Comparison of ENCODE assay signal across 17 cellular contexts in the genomic region with DNA sequence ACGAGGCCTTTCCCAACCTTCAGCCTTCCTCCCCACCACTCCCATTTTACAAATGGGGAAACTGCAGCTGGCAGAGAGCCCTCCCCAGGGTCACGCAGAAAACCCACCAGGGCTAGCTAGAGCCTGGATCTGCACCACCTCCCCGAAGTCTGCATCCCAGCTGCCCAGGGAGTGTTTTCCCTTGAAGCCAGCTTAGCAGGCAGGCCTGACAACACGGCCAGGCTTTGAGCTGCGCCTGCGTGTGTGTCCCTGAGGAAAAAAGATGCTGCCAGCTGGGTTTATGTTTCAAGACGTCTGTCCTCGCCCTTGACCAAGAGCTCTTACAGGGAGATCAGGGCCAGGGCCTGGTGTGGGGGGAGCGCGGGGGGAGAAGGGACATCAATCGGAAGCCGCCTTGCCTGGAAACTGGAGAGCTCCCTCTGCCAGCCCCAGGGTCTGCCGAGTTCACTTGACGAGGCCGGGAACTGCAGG. TPM values are rescaled to one million over a fixed set of nuclear protein-coding genes. Genes with fewer than 3 reads are reported as not detected.
DNase-seq lines count a peak whose midpoint lies in the region; ATAC-seq and TF ChIP-seq lines count a peak whose summit lies in the region.
"Had no signal": no experiment of that assay in that cellular context is flagged by ENCODE, and none has a peak within 500 bp of the region (broad histone marks: within the 10 kb centered on the region; RNA-seq: fewer than 3 reads in every experiment).

No MANE protein-coding gene starts in this region.

- no peaks in the 10 kb centered on the region for H3K9me2 ChIP-seq in GM23248 (ENCODE audit: insufficient read depth)

- BruUV-seq in mammary epithelial cell (replicated peaks; lab: Mats Ljungman, UMichigan): no TSS peak

- H3F3A ChIP-seq in GM23248 (ENCODE audit: insufficient read depth): no peaks in the 10 kb centered on the region

- intact Hi-C loops in mammary epithelial cell (cut with micrococcal nuclease): no loop called here
- intact Hi-C loops in psoas muscle (cut with DNase I): no loop called here
- intact Hi-C loops in transverse colon (cut with DNase I; ENCODE audit: low total_unique reads): no loop called here

- no peak overlapping the region for H3K27ac ChIP-seq in GM23248
- H3K27ac ChIP-seq in mammary epithelial cell (ENCODE audit: insufficient read depth, low read depth, low read length): no peak overlapping the region
- peak overlapping the region; percentile 88 for H3K27ac ChIP-seq in psoas muscle
- no peak overlapping the region for H3K27ac ChIP-seq in transverse colon
- H3K27ac ChIP-seq: C4-2B, KMS-11 had no signal

- H3K9me3 ChIP-seq in GM23248 (ENCODE audit: low read depth): no peaks in the 10 kb centered on the region
- H3K9me3 ChIP-seq in mammary epithelial cell (replicated peaks; ENCODE audit: insufficient read depth, low read length): no peaks in the 10 kb centered on the region
- H3K9me3 ChIP-seq in psoas muscle: no peaks in the 10 kb centered on the region
- no peaks in the 10 kb centered on the region for H3K9me3 ChIP-seq in transverse colon

- H3K79me2 ChIP-seq in GM23248 (ENCODE audit: insufficient read depth) (no peaks in the 10 kb centered on the region), mammary epithelial cell (ENCODE audit: insufficient read depth, low read length) (no peaks in the 10 kb centered on the region)

- H2AFZ ChIP-seq in GM23248 (no peak overlapping the region), mammary epithelial cell (ENCODE audit: low read depth, low read length) (peak overlapping the region; percentile 26)

- ATAC-seq in psoas muscle (peak; percentile 88 to 95 (median 90)), GM18868 (IDR thresholded peaks at IDR 0.05; ENCODE audit: unreplicated experiment) (no peak), HG03521 (IDR thresholded peaks at IDR 0.05; ENCODE audit: unreplicated experiment) (no peak)
- ATAC-seq: natural killer cell had no signal

- H3K4me2 ChIP-seq in GM23248 (ENCODE audit: unreplicated experiment) (no peak overlapping the region), mammary epithelial cell (ENCODE audit: insufficient read depth, low read depth, low read length) (no peak overlapping the region)
- H3K4me2 ChIP-seq: KMS-11 had no signal

- no peak overlapping the region for H3K4me3 ChIP-seq in GM23248
- H3K4me3 ChIP-seq in mammary epithelial cell (replicated peaks in 1 of 3; ENCODE audit: insufficient read depth in 1 of 3, low read depth in 2 of 3, low read length in 3 of 3): no peak overlapping the region
- H3K4me3 ChIP-seq in psoas muscle: no peak overlapping the region
- no peak overlapping the region for H3K4me3 ChIP-seq in transverse colon

- in situ Hi-C loops in GM23248 (cut with MboI): no loop called here
- in situ Hi-C loops in mammary epithelial cell (cut with MboI; ENCODE audit: low sequenced_read_pairs in 2 of 2): no loop called here
- in situ Hi-C loops in transverse colon (cut with MboI; ENCODE audit: low pct_ligation_motif_present in 1 of 4, low pct_unique_long_range_greater_than_20kb in 1 of 4, low sequenced_read_pairs in 3 of 4): no loop called here

- peak; percentile 16 for DNase-seq in GM23248
- DNase-seq in mammary epithelial cell: no peak
- peak; percentile 60 for DNase-seq in hepatic stellate cell (ENCODE audit: low spot score)
- DNase-seq in psoas muscle: peak; percentile 86 to 91
- no peak for DNase-seq in NCI-H146 treated with DMSO at 0.1 percent for 48 hours (lab: John Stamatoyannopoulos, UW; ENCODE audit: unreplicated experiment)
- DNase-seq in transverse colon: no peak
- DNase-seq: activated CD4-positive, alpha-beta T cell treated with anti-CD3 and anti-CD28 coated beads, Interleukin-2, amount 50 U/mL, for 48 hours; activated naive CD4-positive, alpha-beta T cell treated with anti-CD3 and anti-CD28 coated beads, Interleukin-2, amount 50 U/mL, for 16 hours; HCEC 1CT; natural killer cell; NCI-H526 treated with DMSO at 0.1 percent for 48 hours; stimulated activated CD4-positive, alpha-beta T cell treated with anti-CD3 and anti-CD28 coated beads, Interleukin-4, amount 100 ng/mL, for 1 hour had no signal

- dilution Hi-C loops in mammary epithelial cell (cut with HindIII; ENCODE audit: low sequenced_read_pairs): no loop called here

- TF ChIP-seq CTCF in mammary epithelial cell (conservative IDR thresholded peaks at IDR 0.05 in 1 of 2, IDR thresholded peaks at IDR 0.05 in 1 of 2; ENCODE audit: extremely low read depth in 1 of 2, insufficient read depth in 1 of 2, low read depth in 1 of 2, low read length in 2 of 2) (no peak), psoas muscle (IDR thresholded peaks at IDR 0.05) (no peak), transverse colon (IDR thresholded peaks at IDR 0.05) (no peak)

- H3K4me1 ChIP-seq in GM23248 (ENCODE audit: insufficient read depth): no peaks in the 10 kb centered on the region
- no peaks in the 10 kb centered on the region for H3K4me1 ChIP-seq in mammary epithelial cell (ENCODE audit: insufficient read depth, low read length)
- peaks cover 21% of the 10 kb centered on the region for H3K4me1 ChIP-seq in psoas muscle
- H3K4me1 ChIP-seq in transverse colon: peaks cover 0 to 5% (median 2%) of the 10 kb centered on the region in 4 donors

- H3K27me3 ChIP-seq in GM23248 (replicated peaks; ENCODE audit: insufficient read depth) (no peaks in the 10 kb centered on the region), mammary epithelial cell (ENCODE audit: insufficient read depth, low read length) (no peaks in the 10 kb centered on the region), psoas muscle (ENCODE audit: insufficient read depth in 3 of 3, low read length in 2 of 3) (no peaks in the 10 kb centered on the region), transverse colon (no peaks in the 10 kb centered on the region)

- WGBS in GM23248 (ENCODE audit: low coverage in 1 of 2, low lambda C conversion rate in 2 of 2, missing lambda C conversion rate in 2 of 2), 2 experiments: 39 to 42% methylated on average over 15 of the region's 15 CpGs
- WGBS in mammary epithelial cell (ENCODE audit: low coverage, missing lambda C conversion rate): 26% methylated on average over 13 of the region's 15 CpGs
- WGBS in psoas muscle, 3 donors: 13 to 22% (median 16%) methylated on average over 15 of the region's 15 CpGs
- 60 to 64% methylated on average over 1 to 15 of the region's 15 CpGs for WGBS in transverse colon (ENCODE audit: low coverage in 1 of 2), 2 donors

- H4K20me1 ChIP-seq in GM23248 (ENCODE audit: insufficient read depth) (no peaks in the 10 kb centered on the region), mammary epithelial cell (ENCODE audit: insufficient read depth, low read length) (no peaks in the 10 kb centered on the region)

- no peaks in the 10 kb centered on the region for H3K36me3 ChIP-seq in GM23248 (ENCODE audit: low read depth)
- H3K36me3 ChIP-seq in mammary epithelial cell (ENCODE audit: insufficient read depth, low read length): no peaks in the 10 kb centered on the region
- H3K36me3 ChIP-seq in psoas muscle (ENCODE audit: insufficient read depth in 1 of 2, low read depth in 1 of 2): peaks cover 0 to 17% of the 10 kb centered on the region in 2 donors
- no peaks in the 10 kb centered on the region for H3K36me3 ChIP-seq in transverse colon

- TF ChIP-seq POLR2A in transverse colon (IDR thresholded peaks at IDR 0.05): no peak

- TF ChIP-seq EP300 in transverse colon (IDR thresholded peaks at IDR 0.05; ENCODE audit: low read depth): no peak

- H3K9ac ChIP-seq in GM23248 (no peak overlapping the region), mammary epithelial cell (ENCODE audit: insufficient read depth, low read length) (no peak overlapping the region)
- H3K9ac ChIP-seq: KMS-11 had no signal

- CTCF ChIA-PET in mammary epithelial cell (lab: Charles Lee; ENCODE audit: low non-redundant PET): no interaction called here

RNA-seq across cellular contexts. Expression of a gene that starts 20.3 kb away (rescaled TPM):
- total RNA-seq in GM23248 (2014; rRNA removed; shearing (Covaris generic)): 0.63 TPM in 1 of 2 replicates, not detected in the other
- polyA plus RNA-seq in GM23248 (2016; fragmentation: Nextera tagmentation; extraction: Ambion mirVana): not detected in 2 replicates
- under 1 TPM in 1 of 2 donors, not detected in 1; 0.17 TPM for total RNA-seq in mammary epithelial cell
- not detected for polyA plus RNA-seq in mammary epithelial cell
- polyA minus RNA-seq in mammary epithelial cell: not detected
- 10 to 100 TPM in 1 of 4 donors, 1 to 10 TPM in 3; 6.4 to 13.0 (median 8.0) TPM for total RNA-seq in psoas muscle
- 1 to 10 TPM; 4.5 to 6.5 (median 4.8) TPM for polyA plus RNA-seq in psoas muscle
- total RNA-seq in transverse colon: 10 to 100 TPM in 2 of 4 donors, 1 to 10 TPM in 2; 2.4 to 14.6 (median 9.9) TPM
- total RNA-seq: dermis microvascular lymphatic vessel endothelial cell had no signal

Comparison
In these comparisons a context has a peak if more than half of its experiments do, and no peak if none do; other contexts are left out.
1. DNase-seq: peak in GM23248 (single experiment), hepatic stellate cell (single experiment) and psoas muscle (2 of 2); none in mammary epithelial cell (single experiment), NCI-H146 treated with DMSO at 0.1 percent for 48 hours (single experiment) and transverse colon (single experiment).
2. ATAC-seq: peak in psoas muscle (4 of 4); none in GM18868 (single experiment) and HG03521 (single experiment).